ENCODE assay signal across 9 cellular contexts in genomic region chr3:49413338-49413734, GRCh38. TPM values are rescaled to one million over a fixed set of nuclear protein-coding genes. Genes with fewer than 3 reads are reported as not detected.
DNase-seq lines count a peak whose midpoint lies in the region; ATAC-seq, FAIRE-seq and TF ChIP-seq lines count a peak whose summit lies in the region.
"Had no signal": no experiment of that assay in that cellular context is flagged by ENCODE, and none has a peak within 500 bp of the region (broad histone marks: within the 10 kb centered on the region; RNA-seq: fewer than 3 reads in every experiment).

No MANE protein-coding gene starts in this region.

- no peak overlapping the region for H3K9ac ChIP-seq in H1 (replicated peaks in 1 of 4; ENCODE audit: extremely low read depth in 1 of 4, low read depth in 3 of 4, low read length in 3 of 4)

- peaks cover 16% of the 10 kb centered on the region for H3K23me2 ChIP-seq in H1 (ENCODE audit: low read depth, low read length)

- TF ChIP-seq CTCF in OCI-LY7 (conservative IDR thresholded peaks at IDR 0.05; ENCODE audit: low read length) = no peak
- no peak for TF ChIP-seq CTCF in H1 (IDR thresholded peaks at IDR 0.05; ENCODE audit: control extremely low read depth in 1 of 3, insufficient read depth in 1 of 3, low read depth in 1 of 3, low read length in 3 of 3)

- ATAC-seq in GM18858 (IDR thresholded peaks at IDR 0.05; ENCODE audit: unreplicated experiment) = no peak
- ATAC-seq: activated CD4-positive, CD25-positive, alpha-beta regulatory T cell treated with anti-CD3 and anti-CD28 coated beads, Interleukin-2, amount 50 U/mL, for 24 hours had no signal

- no peak overlapping the region for H3K4ac ChIP-seq in H1 (replicated peaks; ENCODE audit: insufficient read length, low read depth, low read length)

- no peaks in the 10 kb centered on the region for H3K27me3 Mint-ChIP-seq in CD4-positive, alpha-beta memory T cell

- WGBS in H1 (ENCODE audit: extremely low coverage in 1 of 2, insufficient coverage in 1 of 2, insufficient read length in 1 of 2, insufficient replicate concordance in 2 of 2, low coverage in 1 of 2, low lambda C conversion rate in 2 of 2, missing lambda C conversion rate in 1 of 2), 2 experiments = 85% methylated on average over 6 of the region's 6 CpGs; no CpG with 5 or more reads in 1 of the 2 experiments

- peak overlapping the region; percentile 50; the same call in 1 of the 2 replicates for H2BK12ac ChIP-seq in H1 (ENCODE audit: low read depth, low read length)

- H3K9me2 ChIP-seq in OCI-LY7 (ENCODE audit: insufficient read depth, low read length) = no peaks in the 10 kb centered on the region

- H3K36me3 ChIP-seq in CD4-positive, alpha-beta memory T cell (ENCODE audit: insufficient read depth, low read length) = no peaks in the 10 kb centered on the region
- H3K36me3 ChIP-seq in OCI-LY7 (ENCODE audit: insufficient read depth, low read length) (peaks cover 41% of the 10 kb centered on the region), H1 (ENCODE audit: control insufficient read depth in 2 of 4, insufficient read depth in 4 of 4, low read length in 3 of 4) (peaks cover 0 to 7% (median 4%) of the 10 kb centered on the region in 4 experiments; a peak in 2 of 8 replicates), neuron (ENCODE audit: insufficient read depth, low read length) (peaks cover 13% of the 10 kb centered on the region)

- H2AFZ ChIP-seq in OCI-LY7 (ENCODE audit: low read length) (no peak overlapping the region), H1 (ENCODE audit: low read length) (no peak overlapping the region), neuron (ENCODE audit: low read depth, low read length) (no peak overlapping the region)

- peaks cover 80% of the 10 kb centered on the region for H3K4me1 ChIP-seq in CD4-positive, alpha-beta memory T cell (ENCODE audit: insufficient read depth, low read length)
- H3K4me1 ChIP-seq in OCI-LY7 (ENCODE audit: insufficient read depth, low read length, poor library complexity, severe bottlenecking) (peaks cover 61% of the 10 kb centered on the region), H1 (replicated peaks in 1 of 4; ENCODE audit: control insufficient read depth in 3 of 4, insufficient read depth in 4 of 4, low read length in 3 of 4) (peaks cover 3 to 13% (median 10%) of the 10 kb centered on the region in 4 experiments; a peak in 6 of 7 replicates), neuron (ENCODE audit: insufficient read depth, low read length) (peaks cover 21% of the 10 kb centered on the region)

- peaks cover 0 to 23% of the 10 kb centered on the region in 2 donors for H3K36me3 Mint-ChIP-seq in CD4-positive, alpha-beta memory T cell

- no peak for TF ChIP-seq EP300 in H1 (IDR thresholded peaks at IDR 0.05; ENCODE audit: borderline replicate concordance in 1 of 2, low read depth in 2 of 2, low read length in 2 of 2)

- no peak overlapping the region for H3K56ac ChIP-seq in H1 (replicated peaks; ENCODE audit: insufficient read length, low read depth, low read length)

- H2BK5ac ChIP-seq in H1 (ENCODE audit: low read depth, low read length) = 0 out of 2 replicates have a peak overlapping the region, but pooled peaks have one; percentile 10

- H3K79me2 ChIP-seq in OCI-LY7 (ENCODE audit: insufficient read depth, low read depth, low read length) (peaks cover 50% of the 10 kb centered on the region), H1 (ENCODE audit: control insufficient read depth in 1 of 2, insufficient read depth in 2 of 2, low read length in 2 of 2) (peaks cover 22 to 30% of the 10 kb centered on the region in 2 experiments)

- H3K9me3 Mint-ChIP-seq in CD4-positive, alpha-beta memory T cell = peaks cover 0 to 2% (median 0%) of the 10 kb centered on the region in 8 donors

- no peak for DNase-seq in CD4-positive, alpha-beta memory T cell
- DNase-seq in OCI-LY7 (ENCODE audit: low spot score) (no peak), H1 (ENCODE audit: low read depth in 1 of 2, low spot score in 2 of 2) (no peak), GM19238 (ENCODE audit: insufficient read length, low spot score) (no peak), NCI-H524 (lab: John Stamatoyannopoulos, UW) (no peak), NCI-H1436 (lab: John Stamatoyannopoulos, UW) (no peak)

- no peak for TF ChIP-seq RAD21 in H1 (IDR thresholded peaks at IDR 0.05 in 1 of 2, conservative IDR thresholded peaks at IDR 0.05 in 1 of 2; ENCODE audit: low read depth in 2 of 2, low read length in 2 of 2)

- peaks cover 21% of the 10 kb centered on the region for H4K20me1 ChIP-seq in OCI-LY7 (ENCODE audit: insufficient read depth, low read length)
- peaks cover 8 to 12% of the 10 kb centered on the region in 2 experiments for H4K20me1 ChIP-seq in H1 (replicated peaks in 1 of 2; ENCODE audit: control insufficient read depth in 1 of 2, insufficient read depth in 2 of 2, low read length in 2 of 2)

- CTCF ChIA-PET in CD4-positive, alpha-beta memory T cell (lab: Charles Lee; ENCODE audit: partially characterized antibody) = interaction anchor here (0.9 to 3.0 kb wide), 3 partner anchors 36 to 80 kb away, joined by 3 to 20 read pairs (median 4); partner anchors contain the start of gene USP4
- CTCF ChIA-PET in OCI-LY7 (lab: Charles Lee; ENCODE audit: unreplicated experiment) (interaction anchor here (1.1 kb wide), 1 partner anchor 74 kb away, joined by 3 read pairs; the partner anchor contains the start of gene USP4), H1 (lab: Charles Lee; ENCODE audit: partially characterized antibody) (interaction anchor here (0.9 to 1.6 kb wide), 3 partner anchors 8 to 258 kb away, joined by 4 to 9 read pairs (median 4); no protein-coding TSS in a partner anchor)

- no peak overlapping the region for H4K8ac ChIP-seq in H1 (ENCODE audit: extremely low read depth, insufficient read depth, low read length)

- H2BK15ac ChIP-seq in H1 (ENCODE audit: low read length) = no peak overlapping the region; the same call in 1 of the 2 replicates

- H4K5ac ChIP-seq in H1 (ENCODE audit: insufficient read length, low read depth, low read length) = no peak overlapping the region

- H3K4me2 ChIP-seq in OCI-LY7 (ENCODE audit: low read length) (peak overlapping the region; percentile 90), H1 (ENCODE audit: insufficient read depth in 1 of 2, low read depth in 2 of 2, low read length in 2 of 2) (peak overlapping the region in 1 of 2 experiments; percentile 80; a peak in 1 of 4 replicates)

- peak overlapping the region; percentile 78 to 89 for H3K4me3 ChIP-seq in CD4-positive, alpha-beta memory T cell (ENCODE audit: low read length in 2 of 2)
- H3K4me3 ChIP-seq in OCI-LY7 (ENCODE audit: low read depth, low read length, poor library complexity, severe bottlenecking) = peak overlapping the region; percentile 91
- H3K4me3 ChIP-seq in H1 (ENCODE audit: extremely low read depth in 1 of 4, insufficient read depth in 2 of 4, low read depth in 3 of 4, low read length in 4 of 4) = 0 out of 8 replicates have a peak overlapping the region, but pooled peaks of 1 of the 4 experiments have one; percentile 89
- peak overlapping the region; percentile 81 for H3K4me3 ChIP-seq in neuron (ENCODE audit: low read length)

- no peak overlapping the region; the same call in 1 of the 2 replicates for H2AK5ac ChIP-seq in H1 (ENCODE audit: low read depth, low read length)

- H3K23ac ChIP-seq in H1 (ENCODE audit: insufficient read length) = no peak overlapping the region

- no peaks in the 10 kb centered on the region for H3K9me3 ChIP-seq in CD4-positive, alpha-beta memory T cell (ENCODE audit: control insufficient read depth in 1 of 2, low read length in 2 of 2)
- H3K9me3 ChIP-seq in OCI-LY7 (ENCODE audit: low read length) = no peaks in the 10 kb centered on the region
- H3K9me3 ChIP-seq in H1 (ENCODE audit: insufficient read depth in 2 of 2, low read depth in 1 of 2, low read length in 1 of 2) = no peaks in the 10 kb centered on the region
- no peaks in the 10 kb centered on the region for H3K9me3 ChIP-seq in neuron (ENCODE audit: low read length)

- H2BK20ac ChIP-seq in H1 (ENCODE audit: low read length) = no peak overlapping the region

- peaks cover 49 to 80% (median 65%) of the 10 kb centered on the region in 4 donors for H3K4me1 Mint-ChIP-seq in CD4-positive, alpha-beta memory T cell

- intact Hi-C loops in CD4-positive, alpha-beta memory T cell (cut with micrococcal nuclease) = loop anchor here (2.0 to 10.0 kb wide), 4 partner anchors 261 to 726 kb away; partner anchors contain the start of genes APEH, NCKIPSD and QRICH1
- intact Hi-C loops in OCI-LY7 (cut with micrococcal nuclease; ENCODE audit: unreplicated experiment) = no loop called here

- H3K27ac ChIP-seq in CD4-positive, alpha-beta memory T cell (ENCODE audit: low read depth, low read length) = peak overlapping the region; percentile 93
- H3K27ac ChIP-seq in OCI-LY7 (ENCODE audit: low read depth, low read length, poor library complexity, severe bottlenecking) (peak overlapping the region; percentile 69), H1 (ENCODE audit: low read depth, low read length) (no peak overlapping the region)

- no peak for TF ChIP-seq POLR2A in H1 (IDR thresholded peaks at IDR 0.05; ENCODE audit: control extremely low read depth in 1 of 2, low read depth in 2 of 2, low read length in 2 of 2)

- no peak for FAIRE-seq in H1 (lab: Jason Lieb, UNC)

- peak overlapping the region; percentile 77 to 97 (median 95) for H3K27ac Mint-ChIP-seq in CD4-positive, alpha-beta memory T cell

- BruUV-seq in OCI-LY7 (replicated peaks; lab: Mats Ljungman, UMichigan) = no TSS peak

- no peak overlapping the region for H3K18ac ChIP-seq in H1 (ENCODE audit: extremely low read depth, low read length)

- no peak overlapping the region for H4K91ac ChIP-seq in H1 (replicated peaks; ENCODE audit: insufficient read length, low read length)

- H3K14ac ChIP-seq in H1 (ENCODE audit: insufficient read length) = no peak overlapping the region

- H3K79me1 ChIP-seq in H1 (ENCODE audit: low read depth, low read length) = peaks cover 12% of the 10 kb centered on the region

- peak overlapping the region; percentile 65 to 95 (median 90) for H3K4me3 Mint-ChIP-seq in CD4-positive, alpha-beta memory T cell

- POLR2A ChIA-PET in CD4-positive, alpha-beta memory T cell (lab: Charles Lee; ENCODE audit: partially characterized antibody) = interaction anchor here (1.0 to 7.6 kb wide), 9 partner anchors 8 to 320 kb away, joined by 3 to 179 read pairs (median 15); partner anchors contain the start of genes AMT, NICN1, QRICH1 and USP4
- POLR2A ChIA-PET in OCI-LY7 (lab: Charles Lee) (interaction anchor here (0.7 to 2.7 kb wide), 6 partner anchors 15 to 73 kb away, joined by 3 to 16 read pairs (median 7); partner anchors contain the start of genes NICN1 and USP4), H1 (lab: Charles Lee; ENCODE audit: partially characterized antibody) (interaction anchor here (0.7 to 4.2 kb wide), 7 partner anchors 9 to 122 kb away, joined by 3 to 57 read pairs (median 19); partner anchors contain the start of genes AMT, DAG1 and GPX1)

- no peak overlapping the region for H2BK120ac ChIP-seq in H1 (replicated peaks; ENCODE audit: low read depth, low read length)

- no peaks in the 10 kb centered on the region for H3K27me3 ChIP-seq in CD4-positive, alpha-beta memory T cell (ENCODE audit: insufficient read depth, low read length)
- H3K27me3 ChIP-seq in H1 (replicated peaks in 1 of 4; ENCODE audit: control insufficient read depth in 3 of 4, extremely low read depth in 1 of 4, insufficient read depth in 3 of 4, low read length in 3 of 4) (no peaks in the 10 kb centered on the region), neuron (ENCODE audit: insufficient read depth, low read length) (no peaks in the 10 kb centered on the region)

RNA-seq across cellular contexts. Expression of gene TCTA, which starts 1.1 kb away (rescaled TPM):
- 10 to 100 TPM; 38.0 to 39.0 TPM for total RNA-seq in CD4-positive, alpha-beta memory T cell
- 10 to 100 TPM; 27.8 to 37.8 TPM for polyA plus RNA-seq in CD4-positive, alpha-beta memory T cell
- 15.8 and 17.9 TPM in 2 replicates for total RNA-seq in OCI-LY7 (2014; rRNA removed; shearing (Covaris generic))
- total RNA-seq in OCI-LY7 (2022) = 35.3 and 37.7 TPM in 2 replicates
- 6.2 and 7.4 TPM in 2 replicates for total RNA-seq in H1 (2021; fragmentation: NEBNext Ultra II Directional; extraction: Animal tissue kit (Norgen Biotek cat#: 25700))
- 11.0 and 13.2 TPM in 2 replicates for polyA plus RNA-seq in H1 (2011; rRNA removed)
- 14.1 TPM for polyA plus RNA-seq in H1 (2011; cell fraction: cytosol; rRNA removed)
- polyA plus RNA-seq in H1 (2011; cell fraction: nucleus; rRNA removed) = 7.9 TPM
- polyA plus RNA-seq in H1 (2012, experiment 1 of 2) = 8.6 to 10.2 TPM (median 9.5 TPM) in 4 replicates
- 9.0 TPM for polyA plus RNA-seq in H1 (2012, experiment 2 of 2)
- polyA plus RNA-seq in H1 (2013, experiment 1 of 2) = 3.9 TPM
- 4.5 TPM for polyA plus RNA-seq in H1 (2013, experiment 2 of 2)
- polyA minus RNA-seq in H1 (2011; rRNA and poly(A)+ RNA removed) = 11.6 and 12.0 TPM in 2 replicates
- 5.1 TPM for polyA minus RNA-seq in H1 (2011; cell fraction: cytosol; rRNA and poly(A)+ RNA removed)
- polyA minus RNA-seq in H1 (2011; cell fraction: nucleus; rRNA and poly(A)+ RNA removed) = 17.3 TPM

RNA-seq across cellular contexts. Expression of gene RHOA, which starts 1.6 kb away (rescaled TPM):
- total RNA-seq in CD4-positive, alpha-beta memory T cell = 100 to 1,000 TPM; 246 to 269 TPM
- 100 to 1,000 TPM; 616 to 784 TPM for polyA plus RNA-seq in CD4-positive, alpha-beta memory T cell
- 218 and 219 TPM in 2 replicates for total RNA-seq in OCI-LY7 (2014; rRNA removed; shearing (Covaris generic))
- 373 and 403 TPM in 2 replicates for total RNA-seq in OCI-LY7 (2022)
- total RNA-seq in H1 (2021; fragmentation: NEBNext Ultra II Directional; extraction: Animal tissue kit (Norgen Biotek cat#: 25700)) = 386 and 397 TPM in 2 replicates
- 176 and 225 TPM in 2 replicates for polyA plus RNA-seq in H1 (2011; rRNA removed)
- 237 TPM for polyA plus RNA-seq in H1 (2011; cell fraction: cytosol; rRNA removed)
- polyA plus RNA-seq in H1 (2011; cell fraction: nucleus; rRNA removed) = 230 TPM
- polyA plus RNA-seq in H1 (2012, experiment 1 of 2) = 329 to 425 TPM (median 343 TPM) in 4 replicates
- 382 TPM for polyA plus RNA-seq in H1 (2012, experiment 2 of 2)
- 313 TPM for polyA plus RNA-seq in H1 (2013, experiment 1 of 2)
- polyA plus RNA-seq in H1 (2013, experiment 2 of 2) = 317 TPM
- polyA minus RNA-seq in H1 (2011; rRNA and poly(A)+ RNA removed) = 293 and 303 TPM in 2 replicates
- polyA minus RNA-seq in H1 (2011; cell fraction: cytosol; rRNA and poly(A)+ RNA removed) = 236 TPM
- polyA minus RNA-seq in H1 (2011; cell fraction: nucleus; rRNA and poly(A)+ RNA removed) = 122 TPM

RNA-seq across cellular contexts. Expression of gene AMT, which starts 8.9 kb away (rescaled TPM):
- 1 to 10 TPM; 6.4 to 7.6 TPM for total RNA-seq in CD4-positive, alpha-beta memory T cell
- under 1 TPM; 0.15 to 0.83 TPM for polyA plus RNA-seq in CD4-positive, alpha-beta memory T cell
- total RNA-seq in OCI-LY7 (2014; rRNA removed; shearing (Covaris generic)) = 5.3 and 5.4 TPM in 2 replicates
- total RNA-seq in OCI-LY7 (2022) = 6.0 and 7.8 TPM in 2 replicates
- 44.3 and 46.5 TPM in 2 replicates for total RNA-seq in H1 (2021; fragmentation: NEBNext Ultra II Directional; extraction: Animal tissue kit (Norgen Biotek cat#: 25700))
- 90.1 and 92.4 TPM in 2 replicates for polyA plus RNA-seq in H1 (2011; rRNA removed)
- 97.0 TPM for polyA plus RNA-seq in H1 (2011; cell fraction: cytosol; rRNA removed)
- 227 TPM for polyA plus RNA-seq in H1 (2011; cell fraction: nucleus; rRNA removed)
- 56.6 to 72.5 TPM (median 63.8 TPM) in 4 replicates for polyA plus RNA-seq in H1 (2012, experiment 1 of 2)
- 42.5 TPM for polyA plus RNA-seq in H1 (2012, experiment 2 of 2)
- 35.4 TPM for polyA plus RNA-seq in H1 (2013, experiment 1 of 2)
- 32.2 TPM for polyA plus RNA-seq in H1 (2013, experiment 2 of 2)
- polyA minus RNA-seq in H1 (2011; rRNA and poly(A)+ RNA removed) = 93.0 and 99.7 TPM in 2 replicates
- polyA minus RNA-seq in H1 (2011; cell fraction: cytosol; rRNA and poly(A)+ RNA removed) = 21.9 TPM
- polyA minus RNA-seq in H1 (2011; cell fraction: nucleus; rRNA and poly(A)+ RNA removed) = 33.6 TPM

RNA-seq across cellular contexts. Expression of gene NICN1, which starts 15.8 kb away (rescaled TPM):
- total RNA-seq in CD4-positive, alpha-beta memory T cell = 10 to 100 TPM; 16.7 to 17.8 TPM
- 1 to 10 TPM; 4.1 to 6.2 TPM for polyA plus RNA-seq in CD4-positive, alpha-beta memory T cell
- 8.3 and 15.4 TPM in 2 replicates for total RNA-seq in OCI-LY7 (2014; rRNA removed; shearing (Covaris generic))
- 23.2 and 27.3 TPM in 2 replicates for total RNA-seq in OCI-LY7 (2022)
- 8.2 and 9.0 TPM in 2 replicates for total RNA-seq in H1 (2021; fragmentation: NEBNext Ultra II Directional; extraction: Animal tissue kit (Norgen Biotek cat#: 25700))
- 15.3 and 20.9 TPM in 2 replicates for polyA plus RNA-seq in H1 (2011; rRNA removed)
- 15.3 TPM for polyA plus RNA-seq in H1 (2011; cell fraction: cytosol; rRNA removed)
- polyA plus RNA-seq in H1 (2011; cell fraction: nucleus; rRNA removed) = 70.7 TPM
- 11.5 to 14.2 TPM (median 14.0 TPM) in 4 replicates for polyA plus RNA-seq in H1 (2012, experiment 1 of 2)
- polyA plus RNA-seq in H1 (2012, experiment 2 of 2) = 12.2 TPM
- polyA plus RNA-seq in H1 (2013, experiment 1 of 2) = 5.9 TPM
- polyA plus RNA-seq in H1 (2013, experiment 2 of 2) = 6.4 TPM
- 21.2 and 25.6 TPM in 2 replicates for polyA minus RNA-seq in H1 (2011; rRNA and poly(A)+ RNA removed)
- polyA minus RNA-seq in H1 (2011; cell fraction: cytosol; rRNA and poly(A)+ RNA removed) = 6.3 TPM
- polyA minus RNA-seq in H1 (2011; cell fraction: nucleus; rRNA and poly(A)+ RNA removed) = 4.9 TPM

RNA-seq across cellular contexts. Expression of gene GPX1, which starts 55.2 kb away (rescaled TPM):
- 10 to 100 TPM; 75.7 to 77.7 TPM for total RNA-seq in CD4-positive, alpha-beta memory T cell
- polyA plus RNA-seq in CD4-positive, alpha-beta memory T cell = 100 to 1,000 TPM; 124 to 177 TPM
- total RNA-seq in OCI-LY7 (2014; rRNA removed; shearing (Covaris generic)) = 77.6 and 82.3 TPM in 2 replicates
- total RNA-seq in OCI-LY7 (2022) = 119 and 148 TPM in 2 replicates
- 250 and 252 TPM in 2 replicates for total RNA-seq in H1 (2021; fragmentation: NEBNext Ultra II Directional; extraction: Animal tissue kit (Norgen Biotek cat#: 25700))
- polyA plus RNA-seq in H1 (2011; rRNA removed) = 757 and 854 TPM in 2 replicates
- 454 TPM for polyA plus RNA-seq in H1 (2011; cell fraction: cytosol; rRNA removed)
- 458 TPM for polyA plus RNA-seq in H1 (2011; cell fraction: nucleus; rRNA removed)
- 212 to 300 TPM (median 285 TPM) in 4 replicates for polyA plus RNA-seq in H1 (2012, experiment 1 of 2)
- polyA plus RNA-seq in H1 (2012, experiment 2 of 2) = 471 TPM
- 203 TPM for polyA plus RNA-seq in H1 (2013, experiment 1 of 2)
- 201 TPM for polyA plus RNA-seq in H1 (2013, experiment 2 of 2)
- 61.1 and 103 TPM in 2 replicates for polyA minus RNA-seq in H1 (2011; rRNA and poly(A)+ RNA removed)
- 138 TPM for polyA minus RNA-seq in H1 (2011; cell fraction: cytosol; rRNA and poly(A)+ RNA removed)
- polyA minus RNA-seq in H1 (2011; cell fraction: nucleus; rRNA and poly(A)+ RNA removed) = 96.8 TPM
